17 cellular contexts compared by ENCODE assay signal in genomic region chr5:128015478-128015877, GRCh38.
DNase-seq lines count a peak whose midpoint lies in the region; ATAC-seq, FAIRE-seq and TF ChIP-seq lines count a peak whose summit lies in the region.
"Had no signal": no experiment of that assay in that cellular context is flagged by ENCODE, and none has a peak within 500 bp of the region (broad histone marks: within the 10 kb centered on the region; RNA-seq: fewer than 3 reads in every experiment).

No MANE protein-coding gene starts in this region.

- H3K27me3 Mint-ChIP-seq in memory B cell (no peaks in the 10 kb centered on the region), mesothelial cell of epicardium (ENCODE audit: low read depth) (no peaks in the 10 kb centered on the region)
- H3K27me3 Mint-ChIP-seq: CD4-positive, alpha-beta memory T cell had no signal

- DNase-seq in HepG2 (ENCODE audit: low spot score) = no peak
- no peak for DNase-seq in right lobe of liver
- DNase-seq in NCI-H1436 treated with DMSO at 0.1 percent for 48 hours (lab: John Stamatoyannopoulos, UW) = peak; percentile 2
- DNase-seq in memory B cell (ENCODE audit: low spot score in 2 of 2) = no peak
- DNase-seq in NAMALWA (ENCODE audit: low spot score) = no peak
- no peak for DNase-seq in mesothelial cell of epicardium (ENCODE audit: low spot score in 2 of 2, unreplicated experiment in 2 of 2)
- DNase-seq: CD4-positive, alpha-beta memory T cell; DMS153; DMS79; GDM1 had no signal

- in situ Hi-C loops in HepG2 (cut with HindIII; ENCODE audit: extremely low pct_ligation_motif_present, low pct_unique_long_range_greater_than_20kb) = no loop called here

- CTCF ChIA-PET in HepG2 (lab: Yijun Ruan, JAX; ENCODE audit: low intra/inter-chr PET ratio, low total read pairs) = no interaction called here

- no peak overlapping the region for H3K4me2 ChIP-seq in HepG2 (ENCODE audit: low read depth, low read length)
- H3K4me2 ChIP-seq: BLaER1 had no signal

- 27% methylated on average over 1 of the region's 1 CpG for WGBS in HepG2 (ENCODE audit: low lambda C conversion rate)
- WGBS in right lobe of liver (ENCODE audit: insufficient coverage, low coverage, low lambda C conversion rate, missing lambda C conversion rate) = 62% methylated on average over 1 of the region's 1 CpG

- no peak for ATAC-seq in HepG2
- ATAC-seq in right lobe of liver = no peak
- ATAC-seq in memory B cell (ENCODE audit: low read depth) = no peak
- ATAC-seq in GM18498 (IDR thresholded peaks at IDR 0.05; ENCODE audit: unreplicated experiment) = no peak

- peaks cover under 1% of the 10 kb centered on the region for H3K4me1 Mint-ChIP-seq in memory B cell
- H3K4me1 Mint-ChIP-seq in mesothelial cell of epicardium = peaks cover 13% of the 10 kb centered on the region
- H3K4me1 Mint-ChIP-seq: CD14-positive monocyte; CD4-positive, alpha-beta memory T cell had no signal

- H3K79me2 ChIP-seq in HepG2 (ENCODE audit: insufficient read depth, low read length) = no peaks in the 10 kb centered on the region

- TF ChIP-seq EP300 in HepG2 (IDR thresholded peaks at IDR 0.05; ENCODE audit: low read depth in 2 of 2, low read length in 2 of 2) (no peak), HepG2 (CRISPR knock-in tag; IDR thresholded peaks at IDR 0.05; ENCODE audit: borderline replicate concordance) (no peak)

- POLR2A ChIA-PET in HepG2 (lab: Yijun Ruan, JAX) = no interaction called here

- no peak overlapping the region for H3K4me3 Mint-ChIP-seq in memory B cell
- no peak overlapping the region for H3K4me3 Mint-ChIP-seq in mesothelial cell of epicardium
- H3K4me3 Mint-ChIP-seq: CD14-positive monocyte; CD4-positive, alpha-beta memory T cell had no signal

- FAIRE-seq in HepG2 (lab: Jason Lieb, UNC) = no peak
- FAIRE-seq: GM12892, H54 had no signal

- H3K9me3 Mint-ChIP-seq in memory B cell (no peaks in the 10 kb centered on the region), mesothelial cell of epicardium (no peaks in the 10 kb centered on the region)
- H3K9me3 Mint-ChIP-seq: CD14-positive monocyte; CD4-positive, alpha-beta memory T cell had no signal

- H3K36me3 ChIP-seq in HepG2 (replicated peaks in 1 of 2; ENCODE audit: control insufficient read depth in 1 of 2, insufficient read depth in 2 of 2, low read length in 2 of 2) (no peaks in the 10 kb centered on the region), right lobe of liver (no peaks in the 10 kb centered on the region)
- H3K36me3 ChIP-seq: BLaER1 had no signal

- no peak overlapping the region for H2AFZ ChIP-seq in HepG2 (ENCODE audit: low read length)
- H2AFZ ChIP-seq: GM23248 had no signal

- TF ChIP-seq RAD21 in HepG2 (CRISPR knock-in tag; IDR thresholded peaks at IDR 0.05) = no peak

- H3K36me3 Mint-ChIP-seq in memory B cell = peaks cover under 1% of the 10 kb centered on the region
- no peaks in the 10 kb centered on the region for H3K36me3 Mint-ChIP-seq in mesothelial cell of epicardium
- H3K36me3 Mint-ChIP-seq: CD14-positive monocyte had no signal

- no peaks in the 10 kb centered on the region for H4K20me1 ChIP-seq in HepG2 (ENCODE audit: insufficient read depth, low read length)
- H4K20me1 ChIP-seq: BLaER1 had no signal

- no peak overlapping the region for H3K9ac ChIP-seq in HepG2 (ENCODE audit: insufficient read depth, low read depth, low read length)
- H3K9ac ChIP-seq: BLaER1, GM23248 had no signal

- H3K4me3 ChIP-seq in HepG2 (replicated peaks in 1 of 3; ENCODE audit: insufficient read depth in 1 of 3, low read depth in 2 of 3, low read length in 3 of 3) (no peak overlapping the region), right lobe of liver (no peak overlapping the region)
- H3K4me3 ChIP-seq: BLaER1, GM23248 had no signal

- H3K9me3 ChIP-seq in HepG2 (ENCODE audit: low read length) (no peaks in the 10 kb centered on the region), right lobe of liver (no peaks in the 10 kb centered on the region)
- H3K9me3 ChIP-seq: BLaER1 had no signal

- H3K4me1 ChIP-seq in HepG2 (ENCODE audit: insufficient read depth, low read length) = no peaks in the 10 kb centered on the region
- no peaks in the 10 kb centered on the region for H3K4me1 ChIP-seq in right lobe of liver

- no TSS peak for BruUV-seq in HepG2 (replicated peaks; lab: Mats Ljungman, UMichigan)

- TF ChIP-seq POLR2A in HepG2 (IDR thresholded peaks at IDR 0.05; ENCODE audit: insufficient read depth in 1 of 2, low read depth in 2 of 2, low read length in 2 of 2) = no peak
- TF ChIP-seq POLR2A in right lobe of liver (IDR thresholded peaks at IDR 0.05) = no peak

- TF ChIP-seq CTCF in HepG2 (CRISPR knock-in tag; IDR thresholded peaks at IDR 0.05) (no peak), right lobe of liver (IDR thresholded peaks at IDR 0.05) (no peak), mesothelial cell of epicardium (IDR thresholded peaks at IDR 0.05; ENCODE audit: unreplicated experiment) (no peak)

- H3K27me3 ChIP-seq in HepG2 (ENCODE audit: control insufficient read depth in 1 of 2, insufficient read depth in 2 of 2, low read length in 2 of 2) = no peaks in the 10 kb centered on the region
- no peaks in the 10 kb centered on the region for H3K27me3 ChIP-seq in right lobe of liver
- H3K27me3 ChIP-seq: BLaER1 had no signal

- intact Hi-C loops in HepG2 (cut with micrococcal nuclease; ENCODE audit: unreplicated experiment) (no loop called here), right lobe of liver (cut with DNase I) (no loop called here)

- H3K27ac Mint-ChIP-seq in memory B cell (peak overlapping the region; percentile 17), mesothelial cell of epicardium (no peak overlapping the region)
- H3K27ac Mint-ChIP-seq: CD14-positive monocyte; CD4-positive, alpha-beta memory T cell had no signal

- H3K27ac ChIP-seq in HepG2 (ENCODE audit: extremely low read length, insufficient read depth, low read length) (no peak overlapping the region), right lobe of liver (no peak overlapping the region)
- H3K27ac ChIP-seq: 22Rv1, BLaER1, GM23248 had no signal

TF ChIP-seq in HepG2, 621 proteins besides CTCF, POLR2A, EP300 and RAD21:
- TF ChIP-seq MAFK (conservative IDR thresholded peaks at IDR 0.05 in 1 of 2, IDR thresholded peaks at IDR 0.05 in 1 of 2; ENCODE audit: low read length in 2 of 2) (peak; percentile 57 to 76), MAFF (IDR thresholded peaks at IDR 0.05; ENCODE audit: low read depth, low read length) (peak; percentile 48), SRSF1 (optimal IDR thresholded peaks at IDR 0.05; ENCODE audit: low read depth, low read length) (no peak)
